ENCODE assay signal across 3 cellular contexts in genomic region chr1:234833118-234833517, GRCh38.
TF ChIP-seq lines count a peak whose summit lies in the region.

No MANE protein-coding gene starts in this region.

TF ChIP-seq in HepG2, 621 proteins besides CTCF, POLR2A, EP300 and RAD21 (continues in another document):
- peak; percentile 74 for TF ChIP-seq PAXIP1 (CRISPR knock-in tag; conservative IDR thresholded peaks at IDR 0.05)
- TF ChIP-seq ZNF558 (CRISPR knock-in tag; IDR thresholded peaks at IDR 0.05; ENCODE audit: borderline replicate concordance), result no peak
- TF ChIP-seq FOXC1 (CRISPR knock-in tag; IDR thresholded peaks at IDR 0.05; ENCODE audit: borderline replicate concordance), result no peak
- TF ChIP-seq ZNF329 (CRISPR knock-in tag; IDR thresholded peaks at IDR 0.05; ENCODE audit: low read depth), result no peak
- peak; percentile 13; the same call in 1 of the 2 replicates for TF ChIP-seq FOXA3 (CRISPR knock-in tag; IDR thresholded peaks at IDR 0.05)
- TF ChIP-seq SAP130 (CRISPR knock-in tag; IDR thresholded peaks at IDR 0.05; ENCODE audit: low read depth), result peak; percentile 45; the same call in 1 of the 2 replicates
- TF ChIP-seq PRDM4 (CRISPR knock-in tag; IDR thresholded peaks at IDR 0.05; ENCODE audit: borderline replicate concordance), result no peak
- no peak for TF ChIP-seq XRCC5 (optimal IDR thresholded peaks at IDR 0.05; ENCODE audit: low read length)
- no peak for TF ChIP-seq KDM2A (CRISPR knock-in tag; IDR thresholded peaks at IDR 0.05; ENCODE audit: borderline replicate concordance, low read depth)

TF ChIP-seq in K562, 482 proteins besides CTCF, POLR2A, EP300 and RAD21:
- no peak for TF ChIP-seq ZNF584 (CRISPR knock-in tag; IDR thresholded peaks at IDR 0.05; ENCODE audit: low read depth)
- no peak for TF ChIP-seq ADNP (tag; IDR thresholded peaks at IDR 0.05)
- TF ChIP-seq E2F5 (CRISPR knock-in tag; IDR thresholded peaks at IDR 0.05), result 0 out of 2 replicates have a peak, but pooled peaks have one; percentile 26
- TF ChIP-seq SMARCA5 (IDR thresholded peaks at IDR 0.05), result no peak

TF ChIP-seq in SK-N-SH, 30 proteins besides CTCF, POLR2A, EP300 and RAD21:
- no peak for TF ChIP-seq REST (IDR thresholded peaks at IDR 0.05; ENCODE audit: low read depth, low read length)
- no peak for TF ChIP-seq MXI1 (IDR thresholded peaks at IDR 0.05; ENCODE audit: low read depth, low read length)
- TF ChIP-seq POLR2AphosphoS5 (IDR thresholded peaks at IDR 0.05; ENCODE audit: low read depth, low read length), result no peak
- no peak for TF ChIP-seq SMC3 (IDR thresholded peaks at IDR 0.05; ENCODE audit: low read depth, low read length)
- TF ChIP-seq FOSL2 (IDR thresholded peaks at IDR 0.05; ENCODE audit: borderline replicate concordance, low read depth), result no peak
- no peak for TF ChIP-seq CHD2 (IDR thresholded peaks at IDR 0.05; ENCODE audit: low read length, partially characterized antibody)
- no peak for TF ChIP-seq TAF1 (IDR thresholded peaks at IDR 0.05; ENCODE audit: borderline replicate concordance, low read depth, low read length)
- TF ChIP-seq FOXM1 (IDR thresholded peaks at IDR 0.05; ENCODE audit: low read depth), result no peak
- TF ChIP-seq MAX (IDR thresholded peaks at IDR 0.05; ENCODE audit: low read depth), result no peak
- no peak for TF ChIP-seq PBX3 (IDR thresholded peaks at IDR 0.05)
- TF ChIP-seq USF1 (IDR thresholded peaks at IDR 0.05; ENCODE audit: borderline replicate concordance, low read depth), result no peak
- TF ChIP-seq RXRA (IDR thresholded peaks at IDR 0.05; ENCODE audit: borderline replicate concordance, low read depth), result no peak
